ENCODE assay signal across 10 cellular contexts in genomic region chr6:2857185-2857579, GRCh38. TPM values are rescaled to one million over a fixed set of nuclear protein-coding genes. Genes with fewer than 3 reads are reported as not detected.
DNase-seq lines count a peak whose midpoint lies in the region; ATAC-seq, FAIRE-seq and TF ChIP-seq lines count a peak whose summit lies in the region.
"Had no signal": no experiment of that assay in that cellular context is flagged by ENCODE, and none has a peak within 500 bp of the region (broad histone marks: within the 10 kb centered on the region; RNA-seq: fewer than 3 reads in every experiment).

No MANE protein-coding gene starts in this region.

- H2AFZ ChIP-seq in GM23338 (no peak overlapping the region; the same call in 1 of the 2 replicates), astrocyte (ENCODE audit: low read depth, low read length) (peak overlapping the region; percentile 65)

- 72% methylated on average over 7 of the region's 7 CpGs for WGBS in A549 (ENCODE audit: missing lambda C conversion rate)

- FAIRE-seq in A549 (lab: Jason Lieb, UNC) (no peak), astrocyte (lab: Jason Lieb, UNC) (no peak)
- FAIRE-seq: colon had no signal

- H3K36me3 Mint-ChIP-seq in GM23338 (ENCODE audit: low read depth) (peaks cover 7% of the 10 kb centered on the region; the same call in 2 of the 3 replicates), astrocyte (ENCODE audit: low read depth, unreplicated experiment) (peaks cover 2% of the 10 kb centered on the region)

- H3K4me2 ChIP-seq in A549, result peak overlapping the region; percentile 74
- H3K4me2 ChIP-seq in GM23338, result no peak overlapping the region
- H3K4me2 ChIP-seq in astrocyte (ENCODE audit: low read length), result peak overlapping the region; percentile 71

- H3K9me2 ChIP-seq in GM23338 (ENCODE audit: insufficient read depth), result no peaks in the 10 kb centered on the region

- H3K36me3 ChIP-seq in GM23338 (ENCODE audit: insufficient read depth) (no peaks in the 10 kb centered on the region), astrocyte (ENCODE audit: insufficient read depth, low read length) (no peaks in the 10 kb centered on the region), muscle layer of duodenum (ENCODE audit: control insufficient read depth in 1 of 2, insufficient read depth in 2 of 2, low read length in 2 of 2) (no peaks in the 10 kb centered on the region)

- H4K20me1 ChIP-seq in GM23338 (replicated peaks; ENCODE audit: insufficient read depth) (no peaks in the 10 kb centered on the region), astrocyte (ENCODE audit: insufficient read depth, low read length) (no peaks in the 10 kb centered on the region)

- no peaks in the 10 kb centered on the region for H3K27me3 ChIP-seq in GM23338 (ENCODE audit: insufficient read depth)
- H3K27me3 ChIP-seq in astrocyte (ENCODE audit: insufficient read depth, low read length), result no peaks in the 10 kb centered on the region
- H3K27me3 ChIP-seq in muscle layer of duodenum (ENCODE audit: low read depth, low read length), result no peaks in the 10 kb centered on the region

- peaks cover 47% of the 10 kb centered on the region for H3K4me1 ChIP-seq in A549
- peaks cover 29% of the 10 kb centered on the region for H3K4me1 ChIP-seq in GM23338 (ENCODE audit: insufficient read depth)
- H3K4me1 ChIP-seq in astrocyte (ENCODE audit: insufficient read depth, low read length), result peaks cover 42% of the 10 kb centered on the region
- H3K4me1 ChIP-seq in muscle layer of duodenum (ENCODE audit: control insufficient read depth in 1 of 2, insufficient read depth in 2 of 2, low read length in 2 of 2), result peaks cover 17 to 20% of the 10 kb centered on the region in 2 donors

- DNase-seq in A549 (ENCODE audit: low read depth in 1 of 2, low spot score in 1 of 2), result no peak
- DNase-seq in GM23338 (ENCODE audit: low spot score), result no peak
- DNase-seq in astrocyte (ENCODE audit: low read depth), result no peak
- no peak for DNase-seq in NCI-H1105 (lab: John Stamatoyannopoulos, UW)
- no peak for DNase-seq in AG20443 (ENCODE audit: low spot score)
- DNase-seq: psoas muscle had no signal

- H3K4me1 Mint-ChIP-seq in GM23338 (peaks cover 45% of the 10 kb centered on the region), astrocyte (ENCODE audit: low read depth, unreplicated experiment) (peaks cover 19% of the 10 kb centered on the region)

- peak overlapping the region; percentile 61 for H3K9ac ChIP-seq in astrocyte (ENCODE audit: low read length)

- H3F3A ChIP-seq in GM23338 (replicated peaks; ENCODE audit: low read depth), result peaks cover 18% of the 10 kb centered on the region; the same call in 1 of the 2 replicates

- TF ChIP-seq CTCF in A549 (IDR thresholded peaks at IDR 0.05) (no peak), GM23338 (conservative IDR thresholded peaks at IDR 0.05; ENCODE audit: low read depth in 2 of 2) (no peak), astrocyte (IDR thresholded peaks at IDR 0.05; ENCODE audit: insufficient read depth, low read depth, low read length) (no peak)

- H3K9me3 ChIP-seq in A549 (no peaks in the 10 kb centered on the region), astrocyte (ENCODE audit: insufficient read depth, low read depth, low read length) (no peaks in the 10 kb centered on the region), muscle layer of duodenum (ENCODE audit: control insufficient read depth in 1 of 2, low read length in 2 of 2) (no peaks in the 10 kb centered on the region)
- H3K9me3 ChIP-seq: psoas muscle had no signal

- H3K27ac ChIP-seq in A549, result peak overlapping the region; percentile 80 to 94
- H3K27ac ChIP-seq in GM23338 (ENCODE audit: low read depth), result no peak overlapping the region
- peak overlapping the region; percentile 64 for H3K27ac ChIP-seq in astrocyte (ENCODE audit: low read depth, low read length)
- peak overlapping the region; percentile 80 for H3K27ac ChIP-seq in muscle layer of duodenum (ENCODE audit: low read length)
- H3K27ac ChIP-seq: psoas muscle had no signal

- POLR2A ChIA-PET in A549 (lab: Yijun Ruan, JAX), result interaction anchor here (1.0 to 1.5 kb wide), 4 partner anchors 11 to 132 kb away, joined by 3 to 6 read pairs (median 4); partner anchors contain the start of gene SERPINB1

- no peak for TF ChIP-seq RAD21 in A549 (conservative IDR thresholded peaks at IDR 0.05 in 1 of 2, IDR thresholded peaks at IDR 0.05 in 1 of 2)

- ATAC-seq in A549, result no peak
- no peak for ATAC-seq in GM23338
- ATAC-seq in GM19351 (IDR thresholded peaks at IDR 0.05; ENCODE audit: unreplicated experiment), result no peak
- ATAC-seq in GM21390 (IDR thresholded peaks at IDR 0.05; ENCODE audit: unreplicated experiment), result no peak

- TF ChIP-seq POLR2A in A549 (IDR thresholded peaks at IDR 0.05; ENCODE audit: low read length), result no peak

- TF ChIP-seq EP300 in A549 (IDR thresholded peaks at IDR 0.05), result no peak

- H3K4me3 Mint-ChIP-seq in GM23338 (no peak overlapping the region), astrocyte (ENCODE audit: unreplicated experiment) (no peak overlapping the region)

- H3K27ac Mint-ChIP-seq in GM23338, result peak overlapping the region; percentile 49; the same call in 1 of the 2 replicates
- no peak overlapping the region for H3K27ac Mint-ChIP-seq in astrocyte (ENCODE audit: unreplicated experiment)

- H3K79me2 ChIP-seq in GM23338 (replicated peaks; ENCODE audit: insufficient read depth), result no peaks in the 10 kb centered on the region
- H3K79me2 ChIP-seq in astrocyte (ENCODE audit: insufficient read depth, low read length), result no peaks in the 10 kb centered on the region

- H3K27me3 Mint-ChIP-seq in GM23338 (ENCODE audit: insufficient read depth, low read depth, poor library complexity), result peaks cover 13% of the 10 kb centered on the region
- H3K27me3 Mint-ChIP-seq in astrocyte (ENCODE audit: low read depth, unreplicated experiment), result peaks cover under 1% of the 10 kb centered on the region

- H3K9me3 Mint-ChIP-seq in GM23338 (no peaks in the 10 kb centered on the region), astrocyte (ENCODE audit: unreplicated experiment) (peaks cover 6% of the 10 kb centered on the region)

- CTCF ChIA-PET in A549 (lab: Yijun Ruan, JAX), result interaction anchor here (1.1 to 5.8 kb wide), 7 partner anchors 11 to 76 kb away, joined by 3 to 44 read pairs (median 3); partner anchors contain the start of gene SERPINB1

- H3K4me3 ChIP-seq in A549 (no peak overlapping the region), GM23338 (no peak overlapping the region), astrocyte (ENCODE audit: insufficient read depth, low read depth, low read length) (no peak overlapping the region), muscle layer of duodenum (ENCODE audit: low read depth in 1 of 2, low read length in 2 of 2) (no peak overlapping the region)
- H3K4me3 ChIP-seq: psoas muscle had no signal

TF ChIP-seq in A549, 52 proteins besides CTCF, POLR2A, EP300 and RAD21 (continues in another document):
- TF ChIP-seq CEBPB (IDR thresholded peaks at IDR 0.05), result no peak
- no peak for TF ChIP-seq CHD2 (IDR thresholded peaks at IDR 0.05; ENCODE audit: low read length, partially characterized antibody)
- no peak for TF ChIP-seq E2F6 (IDR thresholded peaks at IDR 0.05; ENCODE audit: borderline replicate concordance, low read depth)
- no peak for TF ChIP-seq ESRRA (IDR thresholded peaks at IDR 0.05; ENCODE audit: borderline replicate concordance, low read length)
- no peak for TF ChIP-seq MAX (IDR thresholded peaks at IDR 0.05)
- TF ChIP-seq MAFK (IDR thresholded peaks at IDR 0.05; ENCODE audit: partially characterized antibody), result no peak

TF ChIP-seq in GM23338, 12 proteins besides CTCF, POLR2A, EP300 and RAD21 (continues in another document):
- TF ChIP-seq JUNB (IDR thresholded peaks at IDR 0.05; ENCODE audit: unreplicated experiment) (no peak), EZH2phosphoT487 (IDR thresholded peaks at IDR 0.05; ENCODE audit: unreplicated experiment) (no peak), CREB1 (CRISPR knock-in tag; IDR thresholded peaks at IDR 0.05; ENCODE audit: low read depth) (no peak), ETS1 (IDR thresholded peaks at IDR 0.05) (no peak), ZNF114 (CRISPR knock-in tag; IDR thresholded peaks at IDR 0.05) (no peak), POLR2AphosphoS5 (IDR thresholded peaks at IDR 0.05; ENCODE audit: low read depth) (no peak), EZH2 (IDR thresholded peaks at IDR 0.05; ENCODE audit: low read depth, unreplicated experiment) (no peak)

RNA-seq across cellular contexts. Expression of gene SERPINB1, which starts 15.5 kb away (rescaled TPM):
- 98.6 and 135 TPM in 2 replicates for polyA plus RNA-seq in A549 (2011; rRNA removed)
- 19.2 and 22.3 TPM in 2 replicates for polyA plus RNA-seq in A549 (2012; cell fraction: cytosol; rRNA removed)
- polyA plus RNA-seq in A549 (2012; cell fraction: nucleus; rRNA removed), result 9.1 and 11.2 TPM in 2 replicates
- polyA plus RNA-seq in A549 (2017; fragmentation: RNase III; extraction: RNeasy Plus Mini Kit Qiagen cat#74134 plus additional on column Dnase treatment), result 52.6 to 63.2 TPM (median 52.7 TPM) in 3 replicates
- polyA minus RNA-seq in A549 (2011; rRNA and poly(A)+ RNA removed), result 39.0 and 42.9 TPM in 2 replicates
- 5.6 and 8.4 TPM in 2 replicates for total RNA-seq in GM23338 (2014; rRNA removed; shearing (Covaris generic))
- polyA plus RNA-seq in GM23338 (2016; fragmentation: Nextera tagmentation; extraction: Ambion mirVana), result 6.5 and 7.2 TPM in 2 replicates
- total RNA-seq in astrocyte, result 1.5 and 2.0 TPM in 2 replicates

RNA-seq across cellular contexts. Expression of gene SERPINB9, which starts 45.9 kb away (rescaled TPM):
- 24.7 and 25.7 TPM in 2 replicates for polyA plus RNA-seq in A549 (2011; rRNA removed)
- 8.2 and 9.9 TPM in 2 replicates for polyA plus RNA-seq in A549 (2012; cell fraction: cytosol; rRNA removed)
- 4.4 and 6.7 TPM in 2 replicates for polyA plus RNA-seq in A549 (2012; cell fraction: nucleus; rRNA removed)
- 8.7 TPM in 3 replicates for polyA plus RNA-seq in A549 (2017; fragmentation: RNase III; extraction: RNeasy Plus Mini Kit Qiagen cat#74134 plus additional on column Dnase treatment)
- 26.4 and 31.6 TPM in 2 replicates for polyA minus RNA-seq in A549 (2011; rRNA and poly(A)+ RNA removed)
- 65.0 and 71.3 TPM in 2 replicates for total RNA-seq in GM23338 (2014; rRNA removed; shearing (Covaris generic))
- 46.6 and 47.4 TPM in 2 replicates for polyA plus RNA-seq in GM23338 (2016; fragmentation: Nextera tagmentation; extraction: Ambion mirVana)
- total RNA-seq in astrocyte, result 2.1 and 6.0 TPM in 2 replicates
